ENCODE assay signal across 16 cellular contexts in the genomic region with DNA sequence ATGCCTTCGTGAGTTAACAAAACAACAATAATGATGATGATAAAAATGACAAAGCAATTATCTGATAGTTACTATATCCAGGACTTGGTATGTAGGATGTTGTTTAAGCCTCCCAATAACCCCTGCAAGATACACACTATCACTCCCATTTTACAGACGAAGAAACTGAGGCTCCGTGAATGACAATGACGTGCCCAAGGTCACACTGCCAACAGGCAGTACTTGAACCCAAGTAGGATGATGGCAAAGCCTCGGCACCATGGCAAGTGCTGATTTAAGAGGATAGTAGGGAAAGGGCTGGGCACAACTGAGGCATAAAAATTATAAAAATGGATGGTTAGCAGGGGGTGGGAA.
"Had no signal": no experiment of that assay in that cellular context is flagged by ENCODE, and none has a peak within 500 bp of the region (broad histone marks: within the 10 kb centered on the region; RNA-seq: fewer than 3 reads in every experiment).

No MANE protein-coding gene starts in this region.

- H3K9ac ChIP-seq: SK-N-SH had no signal

- H3K4me2 ChIP-seq: SK-N-SH had no signal

- H3K27me3 ChIP-seq: Peyer's patch had no signal

- H3K4me1 ChIP-seq: Peyer's patch had no signal

- H3K27ac ChIP-seq: Peyer's patch, SJSA1 had no signal

- H3K9me2 ChIP-seq: SK-N-SH had no signal

- DNase-seq: Kasumi-1, NCI-H1105, NCI-H1417 treated with DMSO at 0.1 percent for 48 hours, NCI-H1436 treated with DMSO at 0.1 percent for 48 hours, NCI-H187 treated with DMSO at 0.1 percent for 48 hours, NCI-H2081, NCI-H345, NCI-H446, NCI-H526 treated with DMSO at 0.1 percent for 48 hours, Peyer's patch, Right ventricle myocardium superior, RPMI8226, SW 1271 had no signal

- H3K4me3 ChIP-seq: MG63, Peyer's patch, SJSA1 had no signal

- H3K36me3 ChIP-seq: MG63, Peyer's patch, SJSA1 had no signal

- H3K9me3 ChIP-seq: MG63, Peyer's patch, SJSA1, SK-N-SH had no signal
